ENCODE assay signal across 8 cellular contexts in the genomic region with DNA sequence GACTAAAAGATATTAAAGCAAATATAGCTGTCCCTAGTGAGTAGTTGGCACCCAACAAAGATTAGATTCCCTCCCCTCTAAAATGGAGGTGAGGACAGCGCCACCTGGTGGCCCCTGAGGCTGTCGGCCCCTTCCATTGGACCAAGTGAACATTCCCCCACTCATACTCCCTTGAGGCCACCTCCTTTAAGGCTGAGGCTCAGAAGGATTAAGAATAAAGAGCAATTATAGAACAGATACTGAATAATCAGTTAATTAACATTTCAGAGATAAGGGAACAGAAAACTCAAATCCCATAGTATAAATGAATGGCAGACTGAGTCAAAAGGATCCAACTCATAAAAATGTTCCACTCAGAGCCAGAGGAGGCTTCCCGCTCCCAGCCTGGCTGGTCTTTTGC.
DNase-seq lines count a peak whose midpoint lies in the region; ATAC-seq, FAIRE-seq and TF ChIP-seq lines count a peak whose summit lies in the region.

No MANE protein-coding gene starts in this region.

- no peak overlapping the region for H3K23ac ChIP-seq in H1 (ENCODE audit: insufficient read length)

- no peaks in the 10 kb centered on the region for H3K79me2 ChIP-seq in H1 (ENCODE audit: control insufficient read depth in 1 of 2, insufficient read depth in 2 of 2, low read length in 2 of 2)

- no peak overlapping the region for H2BK12ac ChIP-seq in H1 (ENCODE audit: low read depth, low read length)

- H2BK120ac ChIP-seq in H1 (replicated peaks; ENCODE audit: low read depth, low read length), result no peak overlapping the region

- H3K9me3 ChIP-seq in heart left ventricle (no peaks in the 10 kb centered on the region), Peyer's patch (no peaks in the 10 kb centered on the region), H1 (ENCODE audit: insufficient read depth in 2 of 2, low read depth in 1 of 2, low read length in 1 of 2) (no peaks in the 10 kb centered on the region)

- H3K23me2 ChIP-seq in H1 (ENCODE audit: low read depth, low read length), result peaks cover 3% of the 10 kb centered on the region; the same call in 1 of the 2 replicates

- 30 to 42% (median 32%) methylated on average over 3 of the region's 3 CpGs for WGBS in heart left ventricle, 4 donors
- WGBS in H1 (ENCODE audit: extremely low coverage in 1 of 2, insufficient coverage in 1 of 2, insufficient read length in 1 of 2, insufficient replicate concordance in 2 of 2, low coverage in 1 of 2, low lambda C conversion rate in 2 of 2, missing lambda C conversion rate in 1 of 2), 2 experiments, result 40% methylated on average over 3 of the region's 3 CpGs; no CpG with 5 or more reads in 1 of the 2 experiments

- intact Hi-C loops in heart left ventricle (cut with DNase I) (no loop called here), Right ventricle myocardium inferior (cut with DNase I) (no loop called here)

- no peak overlapping the region for H4K91ac ChIP-seq in H1 (replicated peaks; ENCODE audit: insufficient read length, low read length)

- TF ChIP-seq CTCF in heart left ventricle (IDR thresholded peaks at IDR 0.05), result peak; percentile 8 to 51 (median 40)
- peak in 4 of 6 experiments; percentile 48 to 61 (median 54) for TF ChIP-seq CTCF in Peyer's patch (IDR thresholded peaks at IDR 0.05)
- peak; percentile 65 to 94 (median 89) for TF ChIP-seq CTCF in H1 (IDR thresholded peaks at IDR 0.05; ENCODE audit: control extremely low read depth in 1 of 3, insufficient read depth in 1 of 3, low read depth in 1 of 3, low read length in 3 of 3)

- peak; percentile 63 to 67 for TF ChIP-seq RAD21 in H1 (IDR thresholded peaks at IDR 0.05 in 1 of 2, conservative IDR thresholded peaks at IDR 0.05 in 1 of 2; ENCODE audit: low read depth in 2 of 2, low read length in 2 of 2)

- H3K56ac ChIP-seq in H1 (replicated peaks; ENCODE audit: insufficient read length, low read depth, low read length), result no peak overlapping the region

- no peaks in the 10 kb centered on the region for H3K36me3 ChIP-seq in heart left ventricle
- H3K36me3 ChIP-seq in Peyer's patch, result no peaks in the 10 kb centered on the region
- H3K36me3 ChIP-seq in H1 (ENCODE audit: control insufficient read depth in 2 of 4, insufficient read depth in 4 of 4, low read length in 3 of 4), result no peaks in the 10 kb centered on the region

- no peak overlapping the region for H3K4ac ChIP-seq in H1 (replicated peaks; ENCODE audit: insufficient read length, low read depth, low read length)

- H2BK5ac ChIP-seq in H1 (ENCODE audit: low read depth, low read length), result no peak overlapping the region

- TF ChIP-seq EP300 in H1 (IDR thresholded peaks at IDR 0.05; ENCODE audit: borderline replicate concordance in 1 of 2, low read depth in 2 of 2, low read length in 2 of 2), result no peak

- H3K79me1 ChIP-seq in H1 (ENCODE audit: low read depth, low read length), result no peaks in the 10 kb centered on the region

- FAIRE-seq in H1 (lab: Jason Lieb, UNC), result peak; percentile 24

- TF ChIP-seq POLR2A in heart left ventricle (IDR thresholded peaks at IDR 0.05) (no peak), Peyer's patch (IDR thresholded peaks at IDR 0.05) (no peak), H1 (IDR thresholded peaks at IDR 0.05; ENCODE audit: control extremely low read depth in 1 of 2, low read depth in 2 of 2, low read length in 2 of 2) (no peak)

- no peak overlapping the region for H2BK15ac ChIP-seq in H1 (ENCODE audit: low read length)

- H3K4me3 ChIP-seq in heart left ventricle (no peak overlapping the region), Peyer's patch (no peak overlapping the region), H1 (ENCODE audit: extremely low read depth in 1 of 4, insufficient read depth in 2 of 4, low read depth in 3 of 4, low read length in 4 of 4) (no peak overlapping the region)

- no peak overlapping the region for H3K9ac ChIP-seq in H1 (replicated peaks in 1 of 4; ENCODE audit: extremely low read depth in 1 of 4, low read depth in 3 of 4, low read length in 3 of 4)

- H3K27me3 ChIP-seq in heart left ventricle (peaks cover 0 to 13% (median 0%) of the 10 kb centered on the region in 9 donors), Peyer's patch (no peaks in the 10 kb centered on the region), H1 (replicated peaks in 1 of 4; ENCODE audit: control insufficient read depth in 3 of 4, extremely low read depth in 1 of 4, insufficient read depth in 3 of 4, low read length in 3 of 4) (no peaks in the 10 kb centered on the region)

- H4K5ac ChIP-seq in H1 (ENCODE audit: insufficient read length, low read depth, low read length), result no peak overlapping the region

- no peak overlapping the region for H2BK20ac ChIP-seq in H1 (ENCODE audit: low read length)

- DNase-seq in heart left ventricle (no peak), Right ventricle myocardium inferior (ENCODE audit: missing footprints) (no peak), Peyer's patch (peak in 2 of 3 donors; percentile 61 to 62), H1 (ENCODE audit: low read depth in 1 of 2, low spot score in 2 of 2) (peak in 1 of 2 experiments; percentile 84), cerebellum (ENCODE audit: low spot score) (no peak), mesenteric fat pad (ENCODE audit: low spot score) (no peak)
- peak; percentile 36 for DNase-seq in stimulated activated CD4-positive, alpha-beta T cell treated with anti-CD3 and anti-CD28 coated beads, Interleukin-4, amount 100 ng/mL, for 1 hour

- H3K4me1 ChIP-seq in heart left ventricle (no peaks in the 10 kb centered on the region), Peyer's patch (no peaks in the 10 kb centered on the region), H1 (replicated peaks in 1 of 4; ENCODE audit: control insufficient read depth in 3 of 4, insufficient read depth in 4 of 4, low read length in 3 of 4) (peaks cover 0 to 4% (median 0%) of the 10 kb centered on the region in 4 experiments; a peak in 1 of 7 replicates)

- no peak overlapping the region for H3K18ac ChIP-seq in H1 (ENCODE audit: extremely low read depth, low read length)

- no peak overlapping the region for H2AFZ ChIP-seq in H1 (ENCODE audit: low read length)

- no peak overlapping the region for H2AK5ac ChIP-seq in H1 (ENCODE audit: low read depth, low read length)

- no peaks in the 10 kb centered on the region for H4K20me1 ChIP-seq in H1 (replicated peaks in 1 of 2; ENCODE audit: control insufficient read depth in 1 of 2, insufficient read depth in 2 of 2, low read length in 2 of 2)

- POLR2A ChIA-PET in H1 (lab: Charles Lee; ENCODE audit: partially characterized antibody), result no interaction called here

- no peak overlapping the region for H4K8ac ChIP-seq in H1 (ENCODE audit: extremely low read depth, insufficient read depth, low read length)

- H3K14ac ChIP-seq in H1 (ENCODE audit: insufficient read length), result no peak overlapping the region

- ATAC-seq in heart left ventricle, result no peak
- no peak for ATAC-seq in Right ventricle myocardium inferior
- ATAC-seq in HG02678 (IDR thresholded peaks at IDR 0.05; ENCODE audit: unreplicated experiment), result peak; percentile 39

- no peak overlapping the region for H3K4me2 ChIP-seq in H1 (ENCODE audit: insufficient read depth in 1 of 2, low read depth in 2 of 2, low read length in 2 of 2)

- H3K27ac ChIP-seq in heart left ventricle (no peak overlapping the region), Peyer's patch (no peak overlapping the region), H1 (ENCODE audit: low read depth, low read length) (no peak overlapping the region)

- CTCF ChIA-PET in H1 (lab: Charles Lee; ENCODE audit: partially characterized antibody), result interaction anchor here (1.0 to 2.4 kb wide), 4 partner anchors 16 to 119 kb away, joined by 3 to 10 read pairs (median 3); no protein-coding TSS in a partner anchor

TF ChIP-seq in H1, 55 proteins besides CTCF, POLR2A, EP300 and RAD21:
- TF ChIP-seq YY1 (IDR thresholded peaks at IDR 0.05; ENCODE audit: low read depth, low read length), result peak; percentile 84
- 0 out of 2 replicates have a peak, but pooled peaks have one; percentile 43 for TF ChIP-seq TEAD4 (IDR thresholded peaks at IDR 0.05; ENCODE audit: low read depth, low read length)
- TF ChIP-seq ASH2L (IDR thresholded peaks at IDR 0.05; ENCODE audit: low read length), result peak; percentile 70
- TF ChIP-seq RXRA (IDR thresholded peaks at IDR 0.05; ENCODE audit: insufficient read depth, low read depth, low read length), result no peak
- no peak for TF ChIP-seq SAP30 (IDR thresholded peaks at IDR 0.05; ENCODE audit: insufficient read depth, insufficient replicate concordance, low read length)
TF ChIP-seq in H1: peak in this region for 3.

Comparison
In these comparisons a context has a peak if more than half of its experiments do, and no peak if none do; other contexts are left out.
1. DNase-seq: peak in Peyer's patch (2 of 3) and stimulated activated CD4-positive, alpha-beta T cell treated with anti-CD3 and anti-CD28 coated beads, Interleukin-4, amount 100 ng/mL, for 1 hour (single experiment); none in heart left ventricle (0 of 5), Right ventricle myocardium inferior (single experiment), cerebellum (single experiment) and mesenteric fat pad (single experiment).
2. Peak in every context shown above with its lines, with median percentiles within 50 percentile points of each other: CTCF ChIP-seq.